Comparison of ENCODE assay signal across 1 cellular context in genomic region chr11:119373917-119374631, GRCh38.
TF ChIP-seq lines count a peak whose summit lies in the region.

No MANE protein-coding gene starts in this region.

TF ChIP-seq in HepG2, 621 proteins besides CTCF, POLR2A, EP300 and RAD21 (continued from another document and continues in another):
- TF ChIP-seq GPBP1L1 (CRISPR knock-in tag; IDR thresholded peaks at IDR 0.05) = no peak
- no peak for TF ChIP-seq RBAK (CRISPR knock-in tag; IDR thresholded peaks at IDR 0.05)
- no peak for TF ChIP-seq NFYC (CRISPR knock-in tag; IDR thresholded peaks at IDR 0.05)
- no peak for TF ChIP-seq ZNF567 (CRISPR knock-in tag; IDR thresholded peaks at IDR 0.05; ENCODE audit: borderline replicate concordance)
- no peak for TF ChIP-seq GRHL1 (CRISPR knock-in tag; conservative IDR thresholded peaks at IDR 0.05)
- no peak for TF ChIP-seq PCBP2 (optimal IDR thresholded peaks at IDR 0.05; ENCODE audit: low read depth, low read length, poor library complexity, severe bottlenecking)
- no peak for TF ChIP-seq KAT2B (IDR thresholded peaks at IDR 0.05; ENCODE audit: borderline replicate concordance, low read depth, low read length)
- TF ChIP-seq ZNF629 (CRISPR knock-in tag; conservative IDR thresholded peaks at IDR 0.05) = no peak
- TF ChIP-seq ZNF543 (CRISPR knock-in tag; IDR thresholded peaks at IDR 0.05) = no peak
- no peak for TF ChIP-seq ZNF777 (CRISPR knock-in tag; IDR thresholded peaks at IDR 0.05)
- TF ChIP-seq ZNF616 (CRISPR knock-in tag; IDR thresholded peaks at IDR 0.05; ENCODE audit: low read depth) = no peak
- no peak for TF ChIP-seq XBP1 (CRISPR knock-in tag; IDR thresholded peaks at IDR 0.05)
- 0 out of 2 replicates have a peak, but pooled peaks have one; percentile 27 for TF ChIP-seq ELF3 (CRISPR knock-in tag; IDR thresholded peaks at IDR 0.05)
- no peak for TF ChIP-seq HNF1B (CRISPR knock-in tag; IDR thresholded peaks at IDR 0.05)
- no peak for TF ChIP-seq CEBPZ (IDR thresholded peaks at IDR 0.05; ENCODE audit: low read length)
- no peak for TF ChIP-seq MAX (IDR thresholded peaks at IDR 0.05)
- TF ChIP-seq ZNF354B (CRISPR knock-in tag; IDR thresholded peaks at IDR 0.05) = no peak
- no peak for TF ChIP-seq ZNF562 (CRISPR knock-in tag; IDR thresholded peaks at IDR 0.05; ENCODE audit: borderline replicate concordance)
- TF ChIP-seq RBM22 (optimal IDR thresholded peaks at IDR 0.05; ENCODE audit: low read length) = no peak
- TF ChIP-seq EHMT2 (IDR thresholded peaks at IDR 0.05; ENCODE audit: borderline replicate concordance, low read depth, low read length) = no peak
- no peak for TF ChIP-seq ARID2 (CRISPR knock-in tag; IDR thresholded peaks at IDR 0.05; ENCODE audit: borderline replicate concordance)
- no peak for TF ChIP-seq IKZF1 (IDR thresholded peaks at IDR 0.05)
- no peak for TF ChIP-seq ZSCAN22 (CRISPR knock-in tag; IDR thresholded peaks at IDR 0.05)
- TF ChIP-seq ZNF296 (CRISPR knock-in tag; conservative IDR thresholded peaks at IDR 0.05) = no peak
- TF ChIP-seq DDIT3 (CRISPR knock-in tag; IDR thresholded peaks at IDR 0.05) = no peak
- TF ChIP-seq MTERF4 (CRISPR knock-in tag; IDR thresholded peaks at IDR 0.05) = no peak
- TF ChIP-seq ZBTB2 (CRISPR knock-in tag; IDR thresholded peaks at IDR 0.05; ENCODE audit: low read depth) = no peak
- no peak for TF ChIP-seq ZNF180 (CRISPR knock-in tag; IDR thresholded peaks at IDR 0.05; ENCODE audit: borderline replicate concordance, low read depth)
- TF ChIP-seq ZNF773 (CRISPR knock-in tag; IDR thresholded peaks at IDR 0.05; ENCODE audit: borderline replicate concordance) = no peak
- TF ChIP-seq ZNF691 (CRISPR knock-in tag; IDR thresholded peaks at IDR 0.05; ENCODE audit: borderline replicate concordance, low read depth) = no peak
- 0 out of 2 replicates have a peak, but pooled peaks have one; percentile 12 for TF ChIP-seq PPARG (CRISPR knock-in tag; conservative IDR thresholded peaks at IDR 0.05)
- TF ChIP-seq AKAP8 (CRISPR knock-in tag; IDR thresholded peaks at IDR 0.05) = no peak
- TF ChIP-seq ZNF460 (CRISPR knock-in tag; IDR thresholded peaks at IDR 0.05; ENCODE audit: borderline replicate concordance) = no peak
- no peak for TF ChIP-seq ZNF160 (CRISPR knock-in tag; IDR thresholded peaks at IDR 0.05)
- no peak for TF ChIP-seq ZNF484 (CRISPR knock-in tag; IDR thresholded peaks at IDR 0.05; ENCODE audit: borderline replicate concordance, low read depth)
- TF ChIP-seq SP4 (CRISPR knock-in tag; IDR thresholded peaks at IDR 0.05) = no peak
- peak; percentile 65 for TF ChIP-seq TEAD3 (CRISPR knock-in tag; optimal IDR thresholded peaks at IDR 0.05; ENCODE audit: borderline replicate concordance)
- no peak for TF ChIP-seq NRL (CRISPR knock-in tag; IDR thresholded peaks at IDR 0.05; ENCODE audit: borderline replicate concordance)
- TF ChIP-seq TSC22D2 (CRISPR knock-in tag; IDR thresholded peaks at IDR 0.05; ENCODE audit: borderline replicate concordance) = 0 out of 2 replicates have a peak, but pooled peaks have one; percentile 62
- no peak for TF ChIP-seq HNRNPLL (IDR thresholded peaks at IDR 0.05; ENCODE audit: low read depth, low read length, poor library complexity, severe bottlenecking)
- TF ChIP-seq GATA4 (IDR thresholded peaks at IDR 0.05; ENCODE audit: borderline replicate concordance, low read depth) = no peak
- TF ChIP-seq ZNF318 (CRISPR knock-in tag; IDR thresholded peaks at IDR 0.05) = no peak
- no peak for TF ChIP-seq NPAS2 (CRISPR knock-in tag; IDR thresholded peaks at IDR 0.05; ENCODE audit: borderline replicate concordance)
